In the genomic region with DNA sequence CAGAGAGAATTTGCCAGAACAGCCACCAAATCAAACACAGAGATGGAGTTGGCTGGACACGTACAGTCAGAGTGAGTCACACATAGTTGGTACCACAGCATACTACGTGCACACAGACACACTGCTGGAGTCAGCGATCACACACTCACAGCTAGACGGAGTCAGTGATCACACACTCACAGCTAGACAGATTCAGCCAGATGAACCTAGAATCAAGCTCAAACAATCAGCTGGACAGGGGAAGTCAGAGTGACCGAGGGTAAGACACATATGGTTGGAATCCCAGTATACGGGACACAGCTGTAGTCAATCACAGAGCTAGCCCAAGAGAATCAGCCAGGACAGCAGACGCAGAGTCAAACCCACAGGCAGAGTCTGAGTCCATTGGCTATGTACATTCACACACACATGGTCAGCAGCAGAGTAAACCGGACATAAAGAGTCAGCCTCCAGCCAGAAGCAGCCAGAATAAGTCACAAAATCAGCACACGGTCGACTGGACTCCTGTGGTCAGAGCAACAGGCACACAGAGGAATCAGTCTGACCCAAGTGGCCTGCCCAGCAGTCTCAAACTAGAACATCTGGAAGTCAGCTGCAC, we compare ENCODE assay signal across 12 cellular contexts. TPM values are rescaled to one million over a fixed set of nuclear protein-coding genes. Genes with fewer than 3 reads are reported as not detected.
A peak's percentile ranks its signal among the peaks of the same experiment; 100 is the strongest.
DNase-seq lines count a peak whose midpoint lies in the region; ATAC-seq and TF ChIP-seq lines count a peak whose summit lies in the region.
"Had no signal": no experiment of that assay in that cellular context is flagged by ENCODE, and none has a peak within 500 bp of the region (broad histone marks: within the 10 kb centered on the region; RNA-seq: fewer than 3 reads in every experiment).

No MANE protein-coding gene starts in this region.

- H3K4me1 Mint-ChIP-seq in activated naive CD8-positive, alpha-beta T cell treated with anti-CD3 and anti-CD28 coated beads for 36 hours = peaks cover 33% of the 10 kb centered on the region

- H3K27ac Mint-ChIP-seq in activated naive CD8-positive, alpha-beta T cell treated with anti-CD3 and anti-CD28 coated beads for 36 hours = peak overlapping the region; percentile 17
- H3K27ac Mint-ChIP-seq: dendritic cell treated with granulocyte-macrophage colony-stimulating factor and Interleukin-4, amounts not matched to agents 40 ng/mL and 50 ng/mL, for 4 days had no signal

- peaks cover 0 to 16% (median 0%) of the 10 kb centered on the region in 9 donors for H3K4me1 ChIP-seq in heart right ventricle
- no peaks in the 10 kb centered on the region for H3K4me1 ChIP-seq in upper lobe of right lung
- H3K4me1 ChIP-seq in psoas muscle = no peaks in the 10 kb centered on the region

- H3K36me3 Mint-ChIP-seq in activated naive CD8-positive, alpha-beta T cell treated with anti-CD3 and anti-CD28 coated beads for 36 hours = peaks cover 60% of the 10 kb centered on the region

- 63 to 72% methylated on average over 10 of the region's 10 CpGs for WGBS in heart right ventricle, 2 donors
- WGBS in psoas muscle, 3 donors = 53 to 67% (median 57%) methylated on average over 10 of the region's 10 CpGs

- H3K36me3 ChIP-seq in heart right ventricle (no peaks in the 10 kb centered on the region), upper lobe of right lung (no peaks in the 10 kb centered on the region), psoas muscle (ENCODE audit: insufficient read depth in 1 of 2, low read depth in 1 of 2) (no peaks in the 10 kb centered on the region)

- peak overlapping the region; percentile 65 for H3K4me3 Mint-ChIP-seq in activated naive CD8-positive, alpha-beta T cell treated with anti-CD3 and anti-CD28 coated beads for 36 hours
- H3K4me3 Mint-ChIP-seq: dendritic cell treated with granulocyte-macrophage colony-stimulating factor and Interleukin-4, amounts not matched to agents 40 ng/mL and 50 ng/mL, for 4 days had no signal

- peak; percentile 38 for ATAC-seq in Right ventricle myocardium superior (ENCODE audit: poor library complexity)
- peak; percentile 20 to 59 (median 44) for ATAC-seq in heart right ventricle
- no peak for ATAC-seq in upper lobe of right lung
- ATAC-seq in psoas muscle = no peak
- ATAC-seq in GM21423 (IDR thresholded peaks at IDR 0.05; ENCODE audit: unreplicated experiment) = no peak

- TF ChIP-seq CTCF in heart right ventricle (IDR thresholded peaks at IDR 0.05) (no peak), upper lobe of right lung (IDR thresholded peaks at IDR 0.05) (no peak), psoas muscle (IDR thresholded peaks at IDR 0.05) (no peak)

- H3K9me3 Mint-ChIP-seq in activated naive CD8-positive, alpha-beta T cell treated with anti-CD3 and anti-CD28 coated beads for 36 hours = no peaks in the 10 kb centered on the region
- H3K9me3 Mint-ChIP-seq: dendritic cell treated with granulocyte-macrophage colony-stimulating factor and Interleukin-4, amounts not matched to agents 40 ng/mL and 50 ng/mL, for 4 days had no signal

- H3K4me3 ChIP-seq in heart right ventricle (no peak overlapping the region), upper lobe of right lung (peak overlapping the region; percentile 8), psoas muscle (no peak overlapping the region)

- no peak overlapping the region for H3K27ac ChIP-seq in heart right ventricle
- H3K27ac ChIP-seq in upper lobe of right lung = no peak overlapping the region
- no peak overlapping the region for H3K27ac ChIP-seq in psoas muscle

- H3K9me3 ChIP-seq in heart right ventricle (no peaks in the 10 kb centered on the region), upper lobe of right lung (no peaks in the 10 kb centered on the region), psoas muscle (no peaks in the 10 kb centered on the region)

- intact Hi-C loops in Right ventricle myocardium superior (cut with DNase I) = no loop called here
- intact Hi-C loops in cardiac septum (cut with DNase I) = no loop called here
- intact Hi-C loops in heart right ventricle (cut with DNase I) = no loop called here
- intact Hi-C loops in upper lobe of right lung (cut with DNase I) = no loop called here
- intact Hi-C loops in psoas muscle (cut with DNase I) = no loop called here

- no peaks in the 10 kb centered on the region for H3K27me3 Mint-ChIP-seq in activated naive CD8-positive, alpha-beta T cell treated with anti-CD3 and anti-CD28 coated beads for 36 hours

- DNase-seq in Right ventricle myocardium superior = no peak
- no peak for DNase-seq in cardiac septum (ENCODE audit: low spot score)
- no peak for DNase-seq in activated naive CD8-positive, alpha-beta T cell treated with anti-CD3 and anti-CD28 coated beads for 36 hours
- no peak for DNase-seq in heart right ventricle
- DNase-seq in upper lobe of right lung = no peak
- no peak for DNase-seq in psoas muscle
- DNase-seq in HuH-7.5 (ENCODE audit: low spot score) = no peak
- DNase-seq: COR-L47, NCI-H2081 had no signal

- peaks cover 0 to 18% (median 0%) of the 10 kb centered on the region in 7 donors for H3K27me3 ChIP-seq in heart right ventricle
- H3K27me3 ChIP-seq in upper lobe of right lung = no peaks in the 10 kb centered on the region
- H3K27me3 ChIP-seq in psoas muscle (ENCODE audit: insufficient read depth in 3 of 3, low read length in 2 of 3) = peaks cover 0 to 22% (median 0%) of the 10 kb centered on the region in 3 donors

RNA-seq across cellular contexts. Expression of gene SLC38A5, which starts 4.6 kb away (rescaled TPM):
- 1.3 TPM for total RNA-seq in Right ventricle myocardium superior
- 2.2 TPM for total RNA-seq in cardiac septum
- total RNA-seq in activated naive CD8-positive, alpha-beta T cell treated with anti-CD3 and anti-CD28 coated beads for 36 hours = 100 to 1,000 TPM; 146 to 156 TPM
- 1 to 10 TPM in 7 of 10 donors, under 1 TPM in 3; 0.64 to 5.3 (median 1.7) TPM for total RNA-seq in heart right ventricle
- 10 to 100 TPM in 1 of 2 donors, 1 to 10 TPM in 1; 2.6 to 15.4 TPM for polyA plus RNA-seq in heart right ventricle
- 21.5 TPM for total RNA-seq in upper lobe of right lung
- total RNA-seq in psoas muscle = 1 to 10 TPM in 2 of 4 donors, under 1 TPM in 2; 0.83 to 1.1 (median 1.0) TPM
- polyA plus RNA-seq in psoas muscle = 1 to 10 TPM in 1 of 3 donors, under 1 TPM in 2; 0.34 to 1.7 (median 0.61) TPM

RNA-seq across cellular contexts. Expression of gene FTSJ1, which starts 10.6 kb away (rescaled TPM):
- total RNA-seq in Right ventricle myocardium superior (14.3 TPM), cardiac septum (18.8 TPM), heart right ventricle (10 to 100 TPM; 11.6 to 22.8 (median 12.9) TPM), upper lobe of right lung (33.9 TPM), psoas muscle (10 to 100 TPM; 14.5 to 26.8 (median 21.2) TPM)
- 10 to 100 TPM; 98.7 to 98.8 TPM for total RNA-seq in activated naive CD8-positive, alpha-beta T cell treated with anti-CD3 and anti-CD28 coated beads for 36 hours
- polyA plus RNA-seq in heart right ventricle (10 to 100 TPM; 25.2 to 46.1 TPM), psoas muscle (10 to 100 TPM; 26.7 to 48.4 (median 46.4) TPM)

RNA-seq across cellular contexts. Expression of gene PORCN, which starts 43.4 kb away (rescaled TPM):
- total RNA-seq in Right ventricle myocardium superior = 12.0 TPM
- 12.9 TPM for total RNA-seq in cardiac septum
- total RNA-seq in activated naive CD8-positive, alpha-beta T cell treated with anti-CD3 and anti-CD28 coated beads for 36 hours = 10 to 100 TPM; 11.0 to 11.9 TPM
- 10 to 100 TPM in 9 of 10 donors, 1 to 10 TPM in 1; 9.9 to 16.1 (median 13.0) TPM for total RNA-seq in heart right ventricle
- 10 to 100 TPM; 12.7 to 26.7 TPM for polyA plus RNA-seq in heart right ventricle
- total RNA-seq in upper lobe of right lung = 8.9 TPM
- total RNA-seq in psoas muscle = 1 to 10 TPM; 4.8 to 9.2 (median 7.6) TPM
- polyA plus RNA-seq in psoas muscle = 10 to 100 TPM in 1 of 3 donors, 1 to 10 TPM in 2; 8.4 to 12.2 (median 8.7) TPM

RNA-seq across cellular contexts. Expression of gene SSX4B, which starts 53.7 kb away (rescaled TPM):
- not detected for total RNA-seq in Right ventricle myocardium superior
- not detected for total RNA-seq in cardiac septum
- not detected for total RNA-seq in activated naive CD8-positive, alpha-beta T cell treated with anti-CD3 and anti-CD28 coated beads for 36 hours
- not detected for total RNA-seq in heart right ventricle
- not detected for polyA plus RNA-seq in heart right ventricle
- not detected for total RNA-seq in upper lobe of right lung
- total RNA-seq in psoas muscle = not detected
- not detected for polyA plus RNA-seq in psoas muscle
- total RNA-seq: lower leg skin had no signal

RNA-seq across cellular contexts. Expression of gene EBP, which starts 56.2 kb away (rescaled TPM):
- total RNA-seq in Right ventricle myocardium superior (47.2 TPM), cardiac septum (38.6 TPM), heart right ventricle (10 to 100 TPM; 35.1 to 76.0 (median 54.2) TPM), upper lobe of right lung (93.4 TPM), psoas muscle (1 to 10 TPM; 3.8 to 8.1 (median 6.4) TPM)
- total RNA-seq in activated naive CD8-positive, alpha-beta T cell treated with anti-CD3 and anti-CD28 coated beads for 36 hours = 100 to 1,000 TPM; 165 to 169 TPM
- polyA plus RNA-seq in heart right ventricle (100 to 1,000 TPM in 1 of 2 donors, 10 to 100 TPM in 1; 96.9 to 128 TPM), psoas muscle (10 to 100 TPM in 1 of 3 donors, 1 to 10 TPM in 2; 8.7 to 11.9 (median 9.7) TPM)

Comparison
In these comparisons a context has a peak if more than half of its experiments do, and no peak if none do; other contexts are left out.
1. ATAC-seq: peak in Right ventricle myocardium superior (single experiment) and heart right ventricle (8 of 8); none in upper lobe of right lung (single experiment), psoas muscle (0 of 4) and GM21423 (single experiment).